34 cellular contexts compared by ENCODE assay signal in genomic region chr6:6401401-6401800, GRCh38.
"Had no signal": no experiment of that assay in that cellular context is flagged by ENCODE, and none has a peak within 500 bp of the region (broad histone marks: within the 10 kb centered on the region; RNA-seq: fewer than 3 reads in every experiment).

No MANE protein-coding gene starts in this region.

- H3K27me3 Mint-ChIP-seq: activated naive CD8-positive, alpha-beta T cell treated with anti-CD3 and anti-CD28 coated beads for 36 hours had no signal

- H3K9me3 ChIP-seq: adrenal gland, body of pancreas, breast epithelium had no signal

- H3K36me3 ChIP-seq: adrenal gland, brain microvascular endothelial cell, breast epithelium had no signal

- H3K27me3 ChIP-seq: adrenal gland, body of pancreas, brain microvascular endothelial cell, breast epithelium had no signal

- DNase-seq: activated B cell treated with CpG ODN at 0.5 μM for 24 hours; activated CD4-positive, alpha-beta memory T cell treated with anti-CD3 and anti-CD28 coated beads for 36 hours; activated CD4-positive, alpha-beta T cell treated with anti-CD3 and anti-CD28 coated beads for 4 hours; activated CD4-positive, alpha-beta T cell treated with anti-CD3 and anti-CD28 coated beads, Interleukin-2, amount 10 ng/mL, durations not matched to agents 24 days and 14 days; activated CD4-positive, alpha-beta T cell treated with anti-CD3 and anti-CD28 coated beads, Interleukin-2, amount 50 U/mL, for 1 hour; activated CD4-positive, alpha-beta T cell treated with anti-CD3 and anti-CD28 coated beads, Interleukin-2, amount 50 U/mL, for 4 hours; activated CD4-positive, CD25-positive, alpha-beta regulatory T cell treated with anti-CD3 and anti-CD28 coated beads, Interleukin-2, amount 50 U/mL, for 72 hours; activated CD8-positive, alpha-beta memory T cell treated with anti-CD3 and anti-CD28 coated beads for 24 hours; activated CD8-positive, alpha-beta memory T cell treated with anti-CD3 and anti-CD28 coated beads, Interleukin-2, amount 10 ng/mL, durations not matched to agents 7 days and 5 days; activated CD8-positive, alpha-beta memory T cell treated with anti-CD3 and anti-CD28 coated beads, Interleukin-2, amount 50 U/mL, for 48 hours; activated CD8-positive, alpha-beta T cell treated with anti-CD3 and anti-CD28 coated beads for 36 hours; activated effector memory CD4-positive, alpha-beta T cell treated with Interleukin-2 at 50 U/mL for 16 hours; activated gamma-delta T cell; activated naive CD4-positive, alpha-beta T cell treated with anti-CD3 and anti-CD28 coated beads, Interleukin-2, amount 10 ng/mL, durations not matched to agents 7 days and 5 days; activated naive CD4-positive, alpha-beta T cell treated with Interleukin-2 at 50 U/mL for 16 hours; activated naive CD8-positive, alpha-beta T cell treated with anti-CD3 and anti-CD28 coated beads for 36 hours; activated T-cell treated with anti-CD3 and anti-CD28 coated beads, Interleukin-2, amount 50 U/mL, for 24 hours; activated T-cell treated with anti-CD3 and anti-CD28 coated beads, Interleukin-2, amount 50 U/mL, for 48 hours; adrenal gland; amniotic stem cell; aorta; body of pancreas; brain microvascular endothelial cell; cerebellar nuclear complex; T-helper 1 cell; T-helper 2 cell; T-helper 9 cell had no signal

- H3K4me1 Mint-ChIP-seq: activated CD4-positive, alpha-beta T cell treated with anti-CD3 and anti-CD28 coated beads, Interleukin-2, amount 10 ng/mL, durations not matched to agents 24 days and 14 days; activated CD8-positive, alpha-beta memory T cell treated with anti-CD3 and anti-CD28 coated beads, Interleukin-2, amount 10 ng/mL, durations not matched to agents 7 days and 5 days; activated naive CD4-positive, alpha-beta T cell treated with anti-CD3 and anti-CD28 coated beads, Interleukin-2, amount 10 ng/mL, durations not matched to agents 7 days and 5 days; activated naive CD4-positive, alpha-beta T cell treated with anti-CD3 and anti-CD28 coated beads, Interleukin-2, amount 50 U/mL, for 24 hours; central memory CD8-positive, alpha-beta T cell had no signal

- H3K4me1 ChIP-seq: adrenal gland, breast epithelium had no signal

- H3K27ac Mint-ChIP-seq: activated B cell treated with CpG ODN at 0.5 μM for 24 hours; activated CD4-positive, alpha-beta memory T cell treated with anti-CD3 and anti-CD28 coated beads for 36 hours; activated CD4-positive, alpha-beta T cell treated with anti-CD3 and anti-CD28 coated beads, Interleukin-2, amount 10 ng/mL, durations not matched to agents 24 days and 14 days; activated CD8-positive, alpha-beta memory T cell treated with anti-CD3 and anti-CD28 coated beads, Interleukin-2, amount 10 ng/mL, durations not matched to agents 7 days and 5 days; activated CD8-positive, alpha-beta T cell treated with anti-CD3 and anti-CD28 coated beads for 36 hours; activated naive CD4-positive, alpha-beta T cell treated with anti-CD3 and anti-CD28 coated beads, Interleukin-2, amount 10 ng/mL, durations not matched to agents 7 days and 5 days; activated naive CD4-positive, alpha-beta T cell treated with anti-CD3 and anti-CD28 coated beads, Interleukin-2, amount 50 U/mL, for 24 hours; activated naive CD8-positive, alpha-beta T cell treated with anti-CD3 and anti-CD28 coated beads for 36 hours; activated T-cell treated with anti-CD3 and anti-CD28 coated beads, Interleukin-2, amount 50 U/mL, for 24 hours; activated T-helper 2 cell treated with anti-CD3 and anti-CD28 coated beads, Interferon-gamma antibody, Interleukin-2, Interleukin-4, amounts not matched to agents 10 μg/mL and 5 μg/mL and 100 μg/mL, durations not matched to agents 14 hours and 24 hours and 36 hours; T-helper 1 cell treated with Interleukin-12 subunit alpha and Interleukin-12 subunit beta and Interleukin-4 antibody, amounts not matched to agents 30 μg/mL and 1 μg/mL, for 36 hours; T-helper 2 cell treated with Interferon-gamma antibody and Interleukin-4, amounts not matched to agents 5 μg/mL and 100 μg/mL, for 36 hours had no signal

- H3K36me3 Mint-ChIP-seq: activated CD4-positive, alpha-beta memory T cell treated with anti-CD3 and anti-CD28 coated beads for 36 hours; activated CD8-positive, alpha-beta memory T cell treated with anti-CD3 and anti-CD28 coated beads, Interleukin-2, amount 10 ng/mL, durations not matched to agents 7 days and 5 days; activated naive CD4-positive, alpha-beta T cell treated with anti-CD3 and anti-CD28 coated beads, Interleukin-2, amount 10 ng/mL, durations not matched to agents 7 days and 5 days; activated naive CD8-positive, alpha-beta T cell treated with anti-CD3 and anti-CD28 coated beads for 36 hours had no signal

- H3K4me3 Mint-ChIP-seq: activated B cell treated with CpG ODN at 0.5 μM for 24 hours; activated CD4-positive, alpha-beta memory T cell treated with anti-CD3 and anti-CD28 coated beads for 36 hours; activated CD4-positive, alpha-beta T cell treated with anti-CD3 and anti-CD28 coated beads, Interleukin-2, amount 10 ng/mL, durations not matched to agents 24 days and 14 days; activated CD8-positive, alpha-beta memory T cell treated with anti-CD3 and anti-CD28 coated beads, Interleukin-2, amount 10 ng/mL, durations not matched to agents 7 days and 5 days; activated CD8-positive, alpha-beta T cell treated with anti-CD3 and anti-CD28 coated beads for 36 hours; activated naive CD4-positive, alpha-beta T cell treated with anti-CD3 and anti-CD28 coated beads, Interleukin-2, amount 10 ng/mL, durations not matched to agents 7 days and 5 days; activated naive CD4-positive, alpha-beta T cell treated with anti-CD3 and anti-CD28 coated beads, Interleukin-2, amount 50 U/mL, for 24 hours; activated naive CD8-positive, alpha-beta T cell treated with anti-CD3 and anti-CD28 coated beads for 36 hours; activated T-cell treated with anti-CD3 and anti-CD28 coated beads, Interleukin-2, amount 50 U/mL, for 24 hours; central memory CD8-positive, alpha-beta T cell; T-helper 1 cell treated with Interleukin-12 subunit alpha and Interleukin-12 subunit beta and Interleukin-4 antibody, amounts not matched to agents 30 μg/mL and 1 μg/mL, for 36 hours; T-helper 2 cell treated with Interferon-gamma antibody and Interleukin-4, amounts not matched to agents 5 μg/mL and 100 μg/mL, for 36 hours had no signal

- ATAC-seq: activated CD8-positive, alpha-beta memory T cell treated with anti-CD3 and anti-CD28 coated beads, Interleukin-2, amount 10 ng/mL, durations not matched to agents 7 days and 5 days; activated CD8-positive, alpha-beta T cell treated with anti-CD3 and anti-CD28 coated beads for 36 hours; body of pancreas had no signal

- H3K27ac ChIP-seq: adrenal gland, body of pancreas, brain microvascular endothelial cell, breast epithelium, VCaP had no signal

- H3K9me3 Mint-ChIP-seq: activated B cell treated with CpG ODN at 0.5 μM for 24 hours; activated CD4-positive, alpha-beta memory T cell treated with anti-CD3 and anti-CD28 coated beads for 36 hours; activated CD4-positive, alpha-beta T cell treated with anti-CD3 and anti-CD28 coated beads, Interleukin-2, amount 10 ng/mL, durations not matched to agents 24 days and 14 days; activated CD8-positive, alpha-beta T cell treated with anti-CD3 and anti-CD28 coated beads for 36 hours; activated naive CD4-positive, alpha-beta T cell treated with anti-CD3 and anti-CD28 coated beads, Interleukin-2, amount 10 ng/mL, durations not matched to agents 7 days and 5 days; activated naive CD4-positive, alpha-beta T cell treated with anti-CD3 and anti-CD28 coated beads, Interleukin-2, amount 50 U/mL, for 24 hours; activated naive CD8-positive, alpha-beta T cell treated with anti-CD3 and anti-CD28 coated beads for 36 hours; activated T-cell treated with anti-CD3 and anti-CD28 coated beads, Interleukin-2, amount 50 U/mL, for 24 hours; activated T-helper 2 cell treated with anti-CD3 and anti-CD28 coated beads, Interferon-gamma antibody, Interleukin-2, Interleukin-4, amounts not matched to agents 10 μg/mL and 5 μg/mL and 100 μg/mL, durations not matched to agents 14 hours and 24 hours and 36 hours; central memory CD8-positive, alpha-beta T cell; T-helper 1 cell treated with Interleukin-12 subunit alpha and Interleukin-12 subunit beta and Interleukin-4 antibody, amounts not matched to agents 30 μg/mL and 1 μg/mL, for 36 hours; T-helper 2 cell treated with Interferon-gamma antibody and Interleukin-4, amounts not matched to agents 5 μg/mL and 100 μg/mL, for 36 hours had no signal

- H3K4me3 ChIP-seq: adrenal gland, body of pancreas, breast epithelium had no signal
